In genomic region chr5:5605170-5605764, GRCh38 we compare ENCODE assay signal across 1 cellular context.
TF ChIP-seq lines count a peak whose summit lies in the region.

No MANE protein-coding gene starts in this region.

TF ChIP-seq in K562, 482 proteins besides CTCF, POLR2A, EP300 and RAD21 (continued from another document and continues in another):
- TF ChIP-seq ZNF318 (IDR thresholded peaks at IDR 0.05; ENCODE audit: borderline replicate concordance in 1 of 2, low read depth in 1 of 2): peak in 1 of 2 experiments; percentile 86; a peak in 2 of 4 replicates
- TF ChIP-seq, protein P1, sequence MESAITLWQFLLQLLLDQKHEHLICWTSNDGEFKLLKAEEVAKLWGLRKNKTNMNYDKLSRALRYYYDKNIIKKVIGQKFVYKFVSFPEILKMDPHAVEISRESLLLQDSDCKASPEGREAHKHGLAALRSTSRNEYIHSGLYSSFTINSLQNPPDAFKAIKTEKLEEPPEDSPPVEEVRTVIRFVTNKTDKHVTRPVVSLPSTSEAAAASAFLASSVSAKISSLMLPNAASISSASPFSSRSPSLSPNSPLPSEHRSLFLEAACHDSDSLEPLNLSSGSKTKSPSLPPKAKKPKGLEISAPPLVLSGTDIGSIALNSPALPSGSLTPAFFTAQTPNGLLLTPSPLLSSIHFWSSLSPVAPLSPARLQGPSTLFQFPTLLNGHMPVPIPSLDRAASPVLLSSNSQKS (CRISPR knock-in tag; IDR thresholded peaks at IDR 0.05): no peak
- no peak for TF ChIP-seq ZNF143 (CRISPR knock-in tag; IDR thresholded peaks at IDR 0.05)
- TF ChIP-seq ZKSCAN1 (IDR thresholded peaks at IDR 0.05; ENCODE audit: low read depth, low read length): no peak
- TF ChIP-seq ZBTB17 (CRISPR knock-in tag; IDR thresholded peaks at IDR 0.05): 0 out of 2 replicates have a peak, but pooled peaks have one; percentile 21
- TF ChIP-seq NCOA4 (IDR thresholded peaks at IDR 0.05; ENCODE audit: partially characterized antibody): no peak
- TF ChIP-seq GABPA (tag; conservative IDR thresholded peaks at IDR 0.05; ENCODE audit: low read depth): peak; percentile 51
- peak; percentile 29; the same call in 1 of the 2 replicates for TF ChIP-seq MYC (IDR thresholded peaks at IDR 0.05; ENCODE audit: low read depth, low read length)
- TF ChIP-seq MYC (CRISPR knock-in tag; IDR thresholded peaks at IDR 0.05; ENCODE audit: borderline replicate concordance, low read depth): 0 out of 2 replicates have a peak, but pooled peaks have one; percentile 59
- TF ChIP-seq, protein P2, sequence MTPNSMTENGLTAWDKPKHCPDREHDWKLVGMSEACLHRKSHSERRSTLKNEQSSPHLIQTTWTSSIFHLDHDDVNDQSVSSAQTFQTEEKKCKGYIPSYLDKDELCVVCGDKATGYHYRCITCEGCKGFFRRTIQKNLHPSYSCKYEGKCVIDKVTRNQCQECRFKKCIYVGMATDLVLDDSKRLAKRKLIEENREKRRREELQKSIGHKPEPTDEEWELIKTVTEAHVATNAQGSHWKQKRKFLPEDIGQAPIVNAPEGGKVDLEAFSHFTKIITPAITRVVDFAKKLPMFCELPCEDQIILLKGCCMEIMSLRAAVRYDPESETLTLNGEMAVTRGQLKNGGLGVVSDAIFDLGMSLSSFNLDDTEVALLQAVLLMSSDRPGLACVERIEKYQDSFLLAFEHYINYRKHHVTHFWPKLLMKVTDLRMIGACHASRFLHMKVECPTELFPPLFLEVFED (CRISPR knock-in tag; conservative IDR thresholded peaks at IDR 0.05): 0 out of 2 replicates have a peak, but pooled peaks have one; percentile 33
- TF ChIP-seq ASH1L (IDR thresholded peaks at IDR 0.05; ENCODE audit: borderline replicate concordance, low read depth, partially characterized antibody): no peak
- TF ChIP-seq, protein P3, sequence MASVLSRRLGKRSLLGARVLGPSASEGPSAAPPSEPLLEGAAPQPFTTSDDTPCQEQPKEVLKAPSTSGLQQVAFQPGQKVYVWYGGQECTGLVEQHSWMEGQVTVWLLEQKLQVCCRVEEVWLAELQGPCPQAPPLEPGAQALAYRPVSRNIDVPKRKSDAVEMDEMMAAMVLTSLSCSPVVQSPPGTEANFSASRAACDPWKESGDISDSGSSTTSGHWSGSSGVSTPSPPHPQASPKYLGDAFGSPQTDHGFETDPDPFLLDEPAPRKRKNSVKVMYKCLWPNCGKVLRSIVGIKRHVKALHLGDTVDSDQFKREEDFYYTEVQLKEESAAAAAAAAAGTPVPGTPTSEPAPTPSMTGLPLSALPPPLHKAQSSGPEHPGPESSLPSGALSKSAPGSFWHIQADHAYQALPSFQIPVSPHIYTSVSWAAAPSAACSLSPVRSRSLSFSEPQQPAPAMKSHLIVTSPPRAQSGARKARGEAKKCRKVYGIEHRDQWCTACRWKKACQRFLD (CRISPR knock-in tag; IDR thresholded peaks at IDR 0.05): peak; percentile 95
- no peak for TF ChIP-seq CREB1 (IDR thresholded peaks at IDR 0.05)
- TF ChIP-seq CREB1 (CRISPR knock-in tag; IDR thresholded peaks at IDR 0.05): 0 out of 2 replicates have a peak, but pooled peaks have one; percentile 15
- TF ChIP-seq, protein P4, sequence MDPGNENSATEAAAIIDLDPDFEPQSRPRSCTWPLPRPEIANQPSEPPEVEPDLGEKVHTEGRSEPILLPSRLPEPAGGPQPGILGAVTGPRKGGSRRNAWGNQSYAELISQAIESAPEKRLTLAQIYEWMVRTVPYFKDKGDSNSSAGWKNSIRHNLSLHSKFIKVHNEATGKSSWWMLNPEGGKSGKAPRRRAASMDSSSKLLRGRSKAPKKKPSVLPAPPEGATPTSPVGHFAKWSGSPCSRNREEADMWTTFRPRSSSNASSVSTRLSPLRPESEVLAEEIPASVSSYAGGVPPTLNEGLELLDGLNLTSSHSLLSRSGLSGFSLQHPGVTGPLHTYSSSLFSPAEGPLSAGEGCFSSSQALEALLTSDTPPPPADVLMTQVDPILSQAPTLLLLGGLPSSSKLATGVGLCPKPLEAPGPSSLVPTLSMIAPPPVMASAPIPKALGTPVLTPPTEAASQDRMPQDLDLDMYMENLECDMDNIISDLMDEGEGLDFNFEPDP (CRISPR knock-in tag; IDR thresholded peaks at IDR 0.05): no peak
- TF ChIP-seq TCF7L2 (IDR thresholded peaks at IDR 0.05; ENCODE audit: low read depth, low read length): no peak
- TF ChIP-seq HBP1 (CRISPR knock-in tag; IDR thresholded peaks at IDR 0.05): 0 out of 2 replicates have a peak, but pooled peaks have one; percentile 15
- no peak for TF ChIP-seq PRPF4 (IDR thresholded peaks at IDR 0.05; ENCODE audit: insufficient read depth, low read depth, low read length, poor library complexity, severe bottlenecking)
- TF ChIP-seq KDM5B (IDR thresholded peaks at IDR 0.05; ENCODE audit: insufficient replicate concordance, low read depth, low read length): no peak
- no peak for TF ChIP-seq ZNF551 (CRISPR knock-in tag; IDR thresholded peaks at IDR 0.05)
- no peak for TF ChIP-seq SMARCE1 (IDR thresholded peaks at IDR 0.05)
- TF ChIP-seq RFX1 (IDR thresholded peaks at IDR 0.05): no peak
- TF ChIP-seq NFE2 (IDR thresholded peaks at IDR 0.05; ENCODE audit: low read depth): 0 out of 2 replicates have a peak, but pooled peaks have one; percentile 22
- TF ChIP-seq, protein P5, sequence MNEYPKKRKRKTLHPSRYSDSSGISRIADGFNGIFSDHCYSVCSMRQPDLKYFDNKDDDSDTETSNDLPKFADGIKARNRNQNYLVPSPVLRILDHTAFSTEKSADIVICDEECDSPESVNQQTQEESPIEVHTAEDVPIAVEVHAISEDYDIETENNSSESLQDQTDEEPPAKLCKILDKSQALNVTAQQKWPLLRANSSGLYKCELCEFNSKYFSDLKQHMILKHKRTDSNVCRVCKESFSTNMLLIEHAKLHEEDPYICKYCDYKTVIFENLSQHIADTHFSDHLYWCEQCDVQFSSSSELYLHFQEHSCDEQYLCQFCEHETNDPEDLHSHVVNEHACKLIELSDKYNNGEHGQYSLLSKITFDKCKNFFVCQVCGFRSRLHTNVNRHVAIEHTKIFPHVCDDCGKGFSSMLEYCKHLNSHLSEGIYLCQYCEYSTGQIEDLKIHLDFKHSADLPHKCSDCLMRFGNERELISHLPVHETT (CRISPR knock-in tag; conservative IDR thresholded peaks at IDR 0.05 in 1 of 2, IDR thresholded peaks at IDR 0.05 in 1 of 2): peak in 1 of 2 experiments; percentile 82; a peak in 1 of 4 replicates
- TF ChIP-seq ZFP36 (IDR thresholded peaks at IDR 0.05; ENCODE audit: low read depth, low read length, partially characterized antibody): peak; percentile 3
- TF ChIP-seq HIVEP1 (CRISPR knock-in tag; IDR thresholded peaks at IDR 0.05): 0 out of 2 replicates have a peak, but pooled peaks have one; percentile 32
- TF ChIP-seq MAZ (CRISPR knock-in tag; conservative IDR thresholded peaks at IDR 0.05 in 1 of 2, IDR thresholded peaks at IDR 0.05 in 1 of 2): peak; percentile 5 to 29; a peak in 1 of 4 replicates
- TF ChIP-seq ATF6 (CRISPR knock-in tag; IDR thresholded peaks at IDR 0.05): no peak
- no peak for TF ChIP-seq RBM25 (IDR thresholded peaks at IDR 0.05; ENCODE audit: low read depth, low read length, severe bottlenecking)
- TF ChIP-seq, protein P6, sequence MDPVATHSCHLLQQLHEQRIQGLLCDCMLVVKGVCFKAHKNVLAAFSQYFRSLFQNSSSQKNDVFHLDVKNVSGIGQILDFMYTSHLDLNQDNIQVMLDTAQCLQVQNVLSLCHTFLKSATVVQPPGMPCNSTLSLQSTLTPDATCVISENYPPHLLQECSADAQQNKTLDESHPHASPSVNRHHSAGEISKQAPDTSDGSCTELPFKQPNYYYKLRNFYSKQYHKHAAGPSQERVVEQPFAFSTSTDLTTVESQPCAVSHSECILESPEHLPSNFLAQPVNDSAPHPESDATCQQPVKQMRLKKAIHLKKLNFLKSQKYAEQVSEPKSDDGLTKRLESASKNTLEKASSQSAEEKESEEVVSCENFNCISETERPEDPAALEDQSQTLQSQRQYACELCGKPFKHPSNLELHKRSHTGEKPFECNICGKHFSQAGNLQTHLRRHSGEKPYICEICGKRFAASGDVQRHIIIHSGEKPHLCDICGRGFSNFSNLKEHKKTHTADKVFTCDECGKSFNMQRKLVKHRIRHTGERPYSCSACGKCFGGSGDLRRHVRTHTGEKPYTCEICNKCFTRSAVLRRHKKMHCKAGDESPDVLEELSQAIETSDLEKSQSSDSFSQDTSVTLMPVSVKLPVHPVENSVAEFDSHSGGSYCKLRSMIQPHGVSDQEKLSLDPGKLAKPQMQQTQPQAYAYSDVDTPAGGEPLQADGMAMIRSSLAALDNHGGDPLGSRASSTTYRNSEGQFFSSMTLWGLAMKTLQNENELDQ (CRISPR knock-in tag; IDR thresholded peaks at IDR 0.05; ENCODE audit: borderline replicate concordance): no peak
- peak; percentile 93 for TF ChIP-seq JUN (IDR thresholded peaks at IDR 0.05; ENCODE audit: borderline replicate concordance, low read depth, low read length)
- TF ChIP-seq JUN (CRISPR knock-in tag; IDR thresholded peaks at IDR 0.05; ENCODE audit: borderline replicate concordance): no peak
- TF ChIP-seq HCFC1 (IDR thresholded peaks at IDR 0.05; ENCODE audit: low read depth, low read length): no peak
- no peak for TF ChIP-seq ZNF239 (CRISPR knock-in tag; IDR thresholded peaks at IDR 0.05)
- peak; percentile 97 for TF ChIP-seq FOSL1 (tag; conservative IDR thresholded peaks at IDR 0.05)
